8 cellular contexts compared by ENCODE assay signal in genomic region chr6:26597389-26597766, GRCh38. TPM values are rescaled to one million over a fixed set of nuclear protein-coding genes. Genes with fewer than 3 reads are reported as not detected.
DNase-seq lines count a peak whose midpoint lies in the region; ATAC-seq and TF ChIP-seq lines count a peak whose summit lies in the region.

No MANE protein-coding gene starts in this region.

- H3K9me3 ChIP-seq in heart right ventricle: no peaks in the 10 kb centered on the region
- H3K9me3 ChIP-seq in colonic mucosa: no peaks in the 10 kb centered on the region
- no peaks in the 10 kb centered on the region for H3K9me3 ChIP-seq in mononuclear cell (ENCODE audit: low read depth, low read length)
- H3K9me3 ChIP-seq in vagina: no peaks in the 10 kb centered on the region

- H3K4me1 ChIP-seq in heart right ventricle: peaks cover 0 to 39% (median 18%) of the 10 kb centered on the region in 9 donors
- peaks cover 9% of the 10 kb centered on the region for H3K4me1 ChIP-seq in colonic mucosa
- peaks cover 29% of the 10 kb centered on the region for H3K4me1 ChIP-seq in mononuclear cell (ENCODE audit: insufficient read depth, low read length)
- H3K4me1 ChIP-seq in vagina: peaks cover 26% of the 10 kb centered on the region

- H3K9ac ChIP-seq in colonic mucosa (ENCODE audit: low read depth in 2 of 2, low read length in 2 of 2): peak overlapping the region; percentile 86 to 94

- no peak for ATAC-seq in heart right ventricle
- ATAC-seq in HG02852 (IDR thresholded peaks at IDR 0.05; ENCODE audit: unreplicated experiment): no peak
- no peak for ATAC-seq in HG03097 (IDR thresholded peaks at IDR 0.05; ENCODE audit: low FRiP score, unreplicated experiment)
- no peak for ATAC-seq in GM18517 (IDR thresholded peaks at IDR 0.05; ENCODE audit: unreplicated experiment)

- no peak for TF ChIP-seq CTCF in heart right ventricle (IDR thresholded peaks at IDR 0.05)
- TF ChIP-seq CTCF in colonic mucosa (IDR thresholded peaks at IDR 0.05): no peak
- no peak for TF ChIP-seq CTCF in vagina (IDR thresholded peaks at IDR 0.05)

- DNase-seq in heart right ventricle: no peak
- DNase-seq in cardiac septum (ENCODE audit: low spot score): no peak
- no peak for DNase-seq in colonic mucosa
- DNase-seq in vagina (ENCODE audit: extremely low spot score in 2 of 2): no peak

- intact Hi-C loops in heart right ventricle (cut with DNase I): loop anchor here in 6 of 10 donors (2.0 to 10.0 kb wide), 5 partner anchors 61 to 425 kb away; partner anchors contain the start of gene ZNF322 (in 1 of the 6)
- intact Hi-C loops in cardiac septum (cut with DNase I): loop anchor here (2.0 to 10.0 kb wide), 3 partner anchors 77 to 1267 kb away; a partner anchor contains a TSS
- intact Hi-C loops in colonic mucosa (cut with DNase I): no loop called here
- intact Hi-C loops in vagina (cut with DNase I): loop anchor here (10.0 kb wide), 1 partner anchor 253 kb away; no protein-coding TSS in a partner anchor

- no peak for TF ChIP-seq POLR2A in vagina (IDR thresholded peaks at IDR 0.05)

- H3K4me3 ChIP-seq in heart right ventricle (peak overlapping the region; percentile 72 to 96 (median 87)), colonic mucosa (peak overlapping the region; percentile 97), mononuclear cell (ENCODE audit: low read length) (peak overlapping the region; percentile 74), vagina (peak overlapping the region; percentile 91 to 94)

- H3K27ac ChIP-seq in heart right ventricle (peak overlapping the region in 9 of 10 donors; percentile 78 to 95 (median 89)), colonic mucosa (peak overlapping the region; percentile 82), vagina (peak overlapping the region; percentile 83)

- peaks cover 0 to 33% (median 18%) of the 10 kb centered on the region in 9 donors for H3K36me3 ChIP-seq in heart right ventricle
- no peaks in the 10 kb centered on the region for H3K36me3 ChIP-seq in colonic mucosa
- H3K36me3 ChIP-seq in vagina: peaks cover 0 to 20% of the 10 kb centered on the region in 2 donors

- peaks cover 0 to 27% (median 18%) of the 10 kb centered on the region in 7 donors for H3K27me3 ChIP-seq in heart right ventricle
- peaks cover 10% of the 10 kb centered on the region for H3K27me3 ChIP-seq in colonic mucosa
- peaks cover 33% of the 10 kb centered on the region for H3K27me3 ChIP-seq in mononuclear cell (ENCODE audit: insufficient read depth, low read length)
- H3K27me3 ChIP-seq in vagina: no peaks in the 10 kb centered on the region

- 3 to 4% methylated on average over 10 of the region's 10 CpGs for WGBS in heart right ventricle, 2 donors

RNA-seq across cellular contexts. Expression of gene ABT1, which starts 0.6 kb away (rescaled TPM):
- total RNA-seq in heart right ventricle (10 to 100 TPM in 1 of 10 donors, 1 to 10 TPM in 9; 5.8 to 10.2 (median 7.4) TPM), cardiac septum (7.4 TPM), colonic mucosa (10 to 100 TPM; 15.9 to 17.9 TPM), mononuclear cell (36.9 TPM), vagina (24.8 TPM)
- 10 to 100 TPM in 1 of 2 donors, 1 to 10 TPM in 1; 6.6 to 11.7 TPM for polyA plus RNA-seq in heart right ventricle

RNA-seq across cellular contexts. Expression of gene HMGN4, which starts 59.2 kb away (rescaled TPM):
- 10 to 100 TPM; 22.8 to 35.0 (median 29.8) TPM for total RNA-seq in heart right ventricle
- polyA plus RNA-seq in heart right ventricle: 10 to 100 TPM in 1 of 2 donors, 1 to 10 TPM in 1; 8.2 to 31.4 TPM
- 34.7 TPM for total RNA-seq in cardiac septum
- total RNA-seq in colonic mucosa: 10 to 100 TPM; 40.6 to 56.0 TPM
- 40.4 TPM for total RNA-seq in mononuclear cell
- total RNA-seq in vagina: 58.4 TPM
